Comparison of ENCODE assay signal across 22 cellular contexts in genomic region chr19:51142119-51142518, GRCh38. TPM values are rescaled to one million over a fixed set of nuclear protein-coding genes. Genes with fewer than 3 reads are reported as not detected.
A peak's percentile ranks its signal among the peaks of the same experiment; 100 is the strongest.
DNase-seq lines count a peak whose midpoint lies in the region; ATAC-seq and TF ChIP-seq lines count a peak whose summit lies in the region.
"Had no signal": no experiment of that assay in that cellular context is flagged by ENCODE, and none has a peak within 500 bp of the region (broad histone marks: within the 10 kb centered on the region; RNA-seq: fewer than 3 reads in every experiment).

Gene SIGLEC7 (plus strand): TSS chr19:51142301. CDS start chr19:51142370, 69 bp downstream.

- H3K27me3 ChIP-seq in heart left ventricle (peaks cover 0 to 38% (median 2%) of the 10 kb centered on the region in 9 donors), prostate gland (replicated peaks; ENCODE audit: insufficient read depth) (peaks cover 4% of the 10 kb centered on the region), brain microvascular endothelial cell (replicated peaks) (no peaks in the 10 kb centered on the region)

- TF ChIP-seq CTCF in heart left ventricle (IDR thresholded peaks at IDR 0.05) (no peak), natural killer cell (IDR thresholded peaks at IDR 0.05) (no peak), prostate gland (IDR thresholded peaks at IDR 0.05) (no peak), brain microvascular endothelial cell (IDR thresholded peaks at IDR 0.05; ENCODE audit: low read depth, low read length, missing control alignments) (no peak)

- intact Hi-C loops in heart left ventricle (cut with DNase I): no loop called here
- intact Hi-C loops in natural killer cell (cut with micrococcal nuclease): no loop called here
- intact Hi-C loops in prostate gland (cut with DNase I): no loop called here

- H3K36me3 ChIP-seq in heart left ventricle (no peaks in the 10 kb centered on the region), prostate gland (no peaks in the 10 kb centered on the region), brain microvascular endothelial cell (replicated peaks) (no peaks in the 10 kb centered on the region)
- H3K36me3 ChIP-seq: tibial nerve had no signal

- H3K27ac ChIP-seq in heart left ventricle (peak within 1 kb of the TSS in 6 of 12 donors; percentile 20 to 90 (median 29)), prostate gland (no peak within 1 kb of the TSS), brain microvascular endothelial cell (no peak within 1 kb of the TSS)

- H3K36me3 Mint-ChIP-seq in natural killer cell: no peaks in the 10 kb centered on the region
- H3K36me3 Mint-ChIP-seq: brain had no signal

- H3K9me3 Mint-ChIP-seq in natural killer cell: no peaks in the 10 kb centered on the region
- H3K9me3 Mint-ChIP-seq: H9 had no signal

- ATAC-seq in heart left ventricle (peak; percentile 41 to 59 (median 54)), natural killer cell (peak; percentile 44 to 58 (median 50)), HG03565 (IDR thresholded peaks at IDR 0.05; ENCODE audit: unreplicated experiment) (no peak), HG02623 (IDR thresholded peaks at IDR 0.05; ENCODE audit: unreplicated experiment) (no peak)
- ATAC-seq: left colon had no signal

- peak within 1 kb of the TSS; percentile 93 to 94 for H3K27ac Mint-ChIP-seq in natural killer cell

- H3K4me3 ChIP-seq in heart left ventricle: peak within 1 kb of the TSS in 1 of 12 donors; percentile 35
- no peak within 1 kb of the TSS for H3K4me3 ChIP-seq in prostate gland
- H3K4me3 ChIP-seq in brain microvascular endothelial cell (ENCODE audit: low read depth, low read length): no peak within 1 kb of the TSS
- H3K4me3 ChIP-seq: tibial nerve had no signal

- in situ Hi-C loops in brain microvascular endothelial cell (cut with HindIII; ENCODE audit: low pct_ligation_motif_present, low sequenced_read_pairs): no loop called here

- H3K4me1 ChIP-seq in heart left ventricle (peaks cover 0 to 65% (median 0%) of the 10 kb centered on the region in 12 donors), prostate gland (replicated peaks) (no peaks in the 10 kb centered on the region)

- no peak for TF ChIP-seq POLR2A in heart left ventricle (IDR thresholded peaks at IDR 0.05)
- TF ChIP-seq POLR2A in prostate gland (IDR thresholded peaks at IDR 0.05): no peak

- WGBS in heart left ventricle, 4 donors: 63 to 71% (median 68%) methylated on average over 12 to 14 of the region's 14 CpGs
- 78% methylated on average over 14 of the region's 14 CpGs for WGBS in prostate gland

- peaks cover 72 to 93% of the 10 kb centered on the region in 2 donors for H3K4me1 Mint-ChIP-seq in natural killer cell

- peak; percentile 48 for DNase-seq in Ammon's horn (ENCODE audit: low spot score)
- DNase-seq in NOMO-1 (lab: John Stamatoyannopoulos, UW; ENCODE audit: unreplicated experiment in 2 of 2): peak; percentile 29 to 44
- DNase-seq in heart left ventricle: peak in 4 of 5 donors; percentile 45 to 78 (median 70)
- DNase-seq in natural killer cell: peak; percentile 22
- DNase-seq in prostate gland (ENCODE audit: low spot score): no peak
- DNase-seq in brain microvascular endothelial cell: no peak
- DNase-seq: activated CD4-positive, alpha-beta T cell treated with anti-CD3 and anti-CD28 coated beads for 48 hours; activated effector memory CD4-positive, alpha-beta T cell treated with Interleukin-2 at 50 U/mL for 16 hours; DMS79; glutamatergic neuron; H9; left colon; NCI-H187 treated with DMSO at 0.1 percent for 48 hours; NCI-H524 treated with DMSO at 0.1 percent for 48 hours; occipital lobe had no signal

- H3K9me3 ChIP-seq in heart left ventricle: no peaks in the 10 kb centered on the region
- no peaks in the 10 kb centered on the region for H3K9me3 ChIP-seq in prostate gland
- H3K9me3 ChIP-seq: tibial nerve had no signal

- no peaks in the 10 kb centered on the region for H3K27me3 Mint-ChIP-seq in natural killer cell (ENCODE audit: low read depth in 2 of 2)

- H3K4me3 Mint-ChIP-seq in natural killer cell: peak within 1 kb of the TSS; percentile 93

RNA-seq across cellular contexts. Expression of gene SIGLEC7, which starts in this region (rescaled TPM):
- total RNA-seq in heart left ventricle (1 to 10 TPM in 3 of 9 donors, under 1 TPM in 4, not detected in 2; 0.51 to 6.1 (median 0.63) TPM), natural killer cell (10 to 100 TPM; 48.6 to 56.0 (median 49.5) TPM), prostate gland (not detected)
- polyA plus RNA-seq in heart left ventricle: 1 to 10 TPM; 1.0 to 1.2 TPM
- total RNA-seq: H9; LHCN-M2; RPMI7951; T-helper 2 cell treated with Interferon-gamma antibody and Interleukin-4, amounts not matched to agents 100 ng/mL and 5 ng/mL, for 36 hours had no signal

Comparison
In these comparisons a context has a peak if more than half of its experiments do, and no peak if none do; other contexts are left out.
1. RNA of gene SIGLEC7 (total RNA-seq): 48.6 to 56.0 TPM in natural killer cell; 0.51 to 6.1 TPM in heart left ventricle and not detected in prostate gland; every median in the first group is over 4 times any median in the second.
2. DNase-seq: peak in Ammon's horn (single experiment), NOMO-1 (2 of 2), heart left ventricle (4 of 5) and natural killer cell (single experiment); none in prostate gland (single experiment) and brain microvascular endothelial cell (single experiment).
3. ATAC-seq: peak in heart left ventricle (4 of 4) and natural killer cell (3 of 3); none in HG03565 (single experiment) and HG02623 (single experiment).